17 cellular contexts compared by ENCODE assay signal in genomic region chr5:145568581-145568980, GRCh38.
A peak's percentile ranks its signal among the peaks of the same experiment; 100 is the strongest.
DNase-seq lines count a peak whose midpoint lies in the region; ATAC-seq and TF ChIP-seq lines count a peak whose summit lies in the region.
"Had no signal": no experiment of that assay in that cellular context is flagged by ENCODE, and none has a peak within 500 bp of the region (broad histone marks: within the 10 kb centered on the region; RNA-seq: fewer than 3 reads in every experiment).

No MANE protein-coding gene starts in this region.

- H3K9me3 ChIP-seq in mammary epithelial cell (replicated peaks; ENCODE audit: insufficient read depth, low read length): no peaks in the 10 kb centered on the region
- H3K9me3 ChIP-seq in MM.1S (replicated peaks; ENCODE audit: insufficient read depth, low read length): no peaks in the 10 kb centered on the region
- H3K9me3 ChIP-seq: right atrium auricular region had no signal

- BruUV-seq in mammary epithelial cell (replicated peaks; lab: Mats Ljungman, UMichigan): no TSS peak

- no peak for ATAC-seq in HG03460 (IDR thresholded peaks at IDR 0.05; ENCODE audit: unreplicated experiment)
- ATAC-seq: K562 had no signal

- H3K4me1 ChIP-seq in mammary epithelial cell (ENCODE audit: insufficient read depth, low read length) (no peaks in the 10 kb centered on the region), MM.1S (ENCODE audit: low read length) (no peaks in the 10 kb centered on the region)
- H3K4me1 ChIP-seq: right atrium auricular region had no signal

- H3K27ac ChIP-seq in mammary epithelial cell (ENCODE audit: insufficient read depth, low read depth, low read length) (no peak overlapping the region), MM.1S (ENCODE audit: low read length) (no peak overlapping the region)
- H3K27ac ChIP-seq: right atrium auricular region had no signal

- CTCF ChIA-PET in mammary epithelial cell (lab: Charles Lee; ENCODE audit: low non-redundant PET): no interaction called here

- dilution Hi-C loops in mammary epithelial cell (cut with HindIII; ENCODE audit: low sequenced_read_pairs): no loop called here

- in situ Hi-C loops in mammary epithelial cell (cut with MboI; ENCODE audit: low sequenced_read_pairs in 2 of 2): no loop called here

- H4K20me1 ChIP-seq in mammary epithelial cell (ENCODE audit: insufficient read depth, low read length) (no peaks in the 10 kb centered on the region), MM.1S (ENCODE audit: insufficient read depth, low read length) (no peaks in the 10 kb centered on the region)

- H3K9ac ChIP-seq in mammary epithelial cell (ENCODE audit: insufficient read depth, low read length) (no peak overlapping the region), MM.1S (ENCODE audit: low read length) (no peak overlapping the region)

- H3K4me2 ChIP-seq in mammary epithelial cell (ENCODE audit: insufficient read depth, low read depth, low read length) (no peak overlapping the region), MM.1S (ENCODE audit: low read depth, low read length) (no peak overlapping the region)

- DNase-seq in DMS153 (lab: John Stamatoyannopoulos, UW) (peak; percentile 23), DMS153 treated with DMSO at 0.1 percent for 48 hours (lab: John Stamatoyannopoulos, UW; ENCODE audit: unreplicated experiment) (no peak), LHCN-M2 (ENCODE audit: low read depth) (peak; percentile 61), mammary epithelial cell (peak; percentile 46), left kidney (ENCODE audit: low read depth, low spot score) (peak; percentile 86), MM.1S (no peak), Ammon's horn (ENCODE audit: low spot score) (no peak)
- DNase-seq: 8988T; activated CD4-positive, alpha-beta memory T cell treated with anti-CD3 and anti-CD28 coated beads for 36 hours; activated T-cell treated with anti-CD3 and anti-CD28 coated beads, Interleukin-2, amount 50 U/mL, for 48 hours; NCI-H1105 treated with DMSO at 0.1 percent for 48 hours; NCI-H774; stimulated activated CD4-positive, alpha-beta T cell treated with anti-CD3 and anti-CD28 coated beads, Interleukin-1b, Interleukin-23, amount 100 ng/mL, for 48 hours; SW 1271 had no signal

- H3K36me3 ChIP-seq in mammary epithelial cell (ENCODE audit: insufficient read depth, low read length) (no peaks in the 10 kb centered on the region), MM.1S (replicated peaks; ENCODE audit: insufficient read depth, low read length) (no peaks in the 10 kb centered on the region)
- H3K36me3 ChIP-seq: right atrium auricular region had no signal

- no peaks in the 10 kb centered on the region for H3K9me2 ChIP-seq in MM.1S (replicated peaks; ENCODE audit: insufficient read depth, low read length)

- H2AFZ ChIP-seq in mammary epithelial cell (ENCODE audit: low read depth, low read length): no peak overlapping the region
- H2AFZ ChIP-seq in MM.1S (ENCODE audit: low read length): no peak overlapping the region

- intact Hi-C loops in mammary epithelial cell (cut with micrococcal nuclease): no loop called here

- no peak overlapping the region for H3K4me3 ChIP-seq in mammary epithelial cell (replicated peaks in 1 of 3; ENCODE audit: insufficient read depth in 1 of 3, low read depth in 2 of 3, low read length in 3 of 3)
- H3K4me3 ChIP-seq in MM.1S (ENCODE audit: low read length): no peak overlapping the region
- H3K4me3 ChIP-seq: K562, right atrium auricular region had no signal

- no peaks in the 10 kb centered on the region for H3F3A ChIP-seq in MM.1S (ENCODE audit: insufficient read depth, low read length)

- H3K79me2 ChIP-seq in mammary epithelial cell (ENCODE audit: insufficient read depth, low read length) (no peaks in the 10 kb centered on the region), MM.1S (ENCODE audit: low read length) (no peaks in the 10 kb centered on the region)

- no peaks in the 10 kb centered on the region for H3K27me3 ChIP-seq in mammary epithelial cell (ENCODE audit: insufficient read depth, low read length)
- no peaks in the 10 kb centered on the region for H3K27me3 ChIP-seq in MM.1S (replicated peaks; ENCODE audit: insufficient read depth, low read length)
- H3K27me3 ChIP-seq: right atrium auricular region had no signal

- TF ChIP-seq CTCF in mammary epithelial cell (conservative IDR thresholded peaks at IDR 0.05 in 1 of 2, IDR thresholded peaks at IDR 0.05 in 1 of 2; ENCODE audit: extremely low read depth in 1 of 2, insufficient read depth in 1 of 2, low read depth in 1 of 2, low read length in 2 of 2) (no peak), MM.1S (IDR thresholded peaks at IDR 0.05; ENCODE audit: low read length) (no peak)

Comparison
In these comparisons a context has a peak if more than half of its experiments do, and no peak if none do; other contexts are left out.
1. DNase-seq: peak in DMS153 (single experiment), LHCN-M2 (single experiment), mammary epithelial cell (single experiment) and left kidney (single experiment); none in DMS153 treated with DMSO at 0.1 percent for 48 hours (single experiment), MM.1S (single experiment) and Ammon's horn (single experiment).